In the genomic region with DNA sequence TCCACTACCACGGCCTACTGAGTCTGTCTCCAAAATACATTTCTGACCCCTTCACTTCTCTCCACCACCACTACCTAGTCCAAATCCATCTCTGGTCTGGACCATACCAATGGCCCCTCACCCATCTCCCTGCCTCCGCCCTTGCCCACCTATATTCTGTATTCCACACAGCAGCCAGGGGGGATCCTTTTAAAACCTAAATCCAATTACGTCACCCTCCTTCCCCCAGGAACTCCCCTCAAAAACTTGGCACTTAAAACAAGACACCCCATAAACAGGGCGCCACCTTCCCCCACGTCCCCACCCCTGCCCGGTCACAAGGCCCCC, we compare ENCODE assay signal across 8 cellular contexts. TPM values are rescaled to one million over a fixed set of nuclear protein-coding genes. Genes with fewer than 3 reads are reported as not detected.
DNase-seq lines count a peak whose midpoint lies in the region; ATAC-seq and TF ChIP-seq lines count a peak whose summit lies in the region.

No MANE protein-coding gene starts in this region.

- DNase-seq in BJ (ENCODE audit: low read depth) = no peak
- DNase-seq in MM.1S = no peak
- DNase-seq in effector memory CD4-positive, alpha-beta T cell = no peak
- no peak for DNase-seq in AG20443 (ENCODE audit: low spot score)
- DNase-seq in GDM1 (lab: John Stamatoyannopoulos, UW) = no peak

- no peaks in the 10 kb centered on the region for H4K20me1 ChIP-seq in MM.1S (ENCODE audit: insufficient read depth, low read length)

- H3K9me3 ChIP-seq in MM.1S (replicated peaks; ENCODE audit: insufficient read depth, low read length) = no peaks in the 10 kb centered on the region
- H3K9me3 ChIP-seq in effector memory CD4-positive, alpha-beta T cell (ENCODE audit: control insufficient read depth, low read length) = peaks cover 3% of the 10 kb centered on the region

- POLR2A ChIA-PET in BJ (lab: Charles Lee) = no interaction called here

- no peaks in the 10 kb centered on the region for H3K9me3 Mint-ChIP-seq in nephron

- H3K27me3 Mint-ChIP-seq in nephron (ENCODE audit: low read depth) = peaks cover 22% of the 10 kb centered on the region

- TF ChIP-seq CTCF in BJ (IDR thresholded peaks at IDR 0.05; ENCODE audit: insufficient read depth, low read depth, low read length) (no peak), MM.1S (IDR thresholded peaks at IDR 0.05; ENCODE audit: low read length) (no peak), nephron (IDR thresholded peaks at IDR 0.05; ENCODE audit: unreplicated experiment in 3 of 3) (no peak)

- peaks cover 31% of the 10 kb centered on the region for H3K79me2 ChIP-seq in MM.1S (ENCODE audit: low read length)

- peaks cover 36% of the 10 kb centered on the region for H3K4me1 Mint-ChIP-seq in nephron

- peak overlapping the region; percentile 96 to 100 (median 97) for H3K4me3 Mint-ChIP-seq in nephron

- H3K27ac Mint-ChIP-seq in nephron = peak overlapping the region; percentile 84 to 98 (median 92)

- peaks cover 9% of the 10 kb centered on the region for H3K4me1 ChIP-seq in MM.1S (ENCODE audit: low read length)
- H3K4me1 ChIP-seq in effector memory CD4-positive, alpha-beta T cell (ENCODE audit: control insufficient read depth, insufficient read depth, low read length, poor library complexity, severe bottlenecking) = peaks cover 12% of the 10 kb centered on the region

- ATAC-seq in HG03432 (IDR thresholded peaks at IDR 0.05; ENCODE audit: unreplicated experiment) = no peak
- ATAC-seq in GM18520 (IDR thresholded peaks at IDR 0.05; ENCODE audit: unreplicated experiment) = no peak

- H2AFZ ChIP-seq in MM.1S (ENCODE audit: low read length) = peak overlapping the region; percentile 85

- CTCF ChIA-PET in BJ (lab: Yijun Ruan, JAX) = interaction anchor here (0.8 to 7.1 kb wide), 14 partner anchors 9 to 311 kb away, joined by 3 to 71 read pairs (median 6); no protein-coding TSS in a partner anchor

- H3K4me3 ChIP-seq in BJ (ENCODE audit: low read depth, low read length) (peak overlapping the region; percentile 56), MM.1S (ENCODE audit: low read length) (peak overlapping the region; percentile 98)
- H3K4me3 ChIP-seq in effector memory CD4-positive, alpha-beta T cell (ENCODE audit: insufficient read depth, low read depth, low read length, poor library complexity, severe bottlenecking) = peak overlapping the region; percentile 89

- H3K4me2 ChIP-seq in MM.1S (ENCODE audit: low read depth, low read length) = peak overlapping the region; percentile 96

- H3F3A ChIP-seq in MM.1S (ENCODE audit: insufficient read depth, low read length) = no peaks in the 10 kb centered on the region

- no peak overlapping the region; the same call in 1 of the 2 replicates for H3K27ac ChIP-seq in MM.1S (ENCODE audit: low read length)
- peak overlapping the region; percentile 74 for H3K27ac ChIP-seq in effector memory CD4-positive, alpha-beta T cell (ENCODE audit: insufficient read depth, low read length, poor library complexity, severe bottlenecking)

- no peaks in the 10 kb centered on the region for H3K9me2 ChIP-seq in MM.1S (replicated peaks; ENCODE audit: insufficient read depth, low read length)

- H3K36me3 Mint-ChIP-seq in nephron (ENCODE audit: low read depth) = peaks cover 45% of the 10 kb centered on the region

- H3K36me3 ChIP-seq in BJ (ENCODE audit: control insufficient read depth, insufficient read depth, low read length) (peaks cover 13% of the 10 kb centered on the region), MM.1S (replicated peaks; ENCODE audit: insufficient read depth, low read length) (peaks cover 5% of the 10 kb centered on the region; the same call in 1 of the 2 replicates)
- peaks cover 29% of the 10 kb centered on the region for H3K36me3 ChIP-seq in effector memory CD4-positive, alpha-beta T cell (ENCODE audit: control insufficient read depth, insufficient read depth, low read length)

- peak overlapping the region; percentile 75 for H3K9ac ChIP-seq in MM.1S (ENCODE audit: low read length)

- H3K27me3 ChIP-seq in BJ (ENCODE audit: control insufficient read depth, insufficient read depth, low read length) (peaks cover 1% of the 10 kb centered on the region; the same call in 1 of the 2 replicates), MM.1S (replicated peaks; ENCODE audit: insufficient read depth, low read length) (peaks cover 30% of the 10 kb centered on the region)
- no peaks in the 10 kb centered on the region for H3K27me3 ChIP-seq in effector memory CD4-positive, alpha-beta T cell (replicated peaks; ENCODE audit: control insufficient read depth, insufficient read depth, low read length, poor library complexity, severe bottlenecking)

RNA-seq across cellular contexts. Expression of a gene that starts 0.7 kb away (rescaled TPM):
- 13.9 and 16.5 TPM in 2 replicates for polyA plus RNA-seq in BJ (2011; rRNA removed)
- polyA minus RNA-seq in BJ (2011; rRNA and poly(A)+ RNA removed) = 1.7 and 1.9 TPM in 2 replicates

RNA-seq across cellular contexts. Expression of a gene that starts 16.8 kb away (rescaled TPM):
- 0.01 TPM in 1 of 2 replicates, not detected in the other for polyA plus RNA-seq in BJ (2011; rRNA removed)
- polyA minus RNA-seq in BJ (2011; rRNA and poly(A)+ RNA removed) = not detected in 2 replicates

RNA-seq across cellular contexts. Expression of a gene that starts 59.1 kb away (rescaled TPM):
- polyA plus RNA-seq in BJ (2011; rRNA removed) = not detected in 2 replicates
- polyA minus RNA-seq in BJ (2011; rRNA and poly(A)+ RNA removed) = not detected in 2 replicates
